8 cellular contexts compared by ENCODE assay signal in the genomic region with DNA sequence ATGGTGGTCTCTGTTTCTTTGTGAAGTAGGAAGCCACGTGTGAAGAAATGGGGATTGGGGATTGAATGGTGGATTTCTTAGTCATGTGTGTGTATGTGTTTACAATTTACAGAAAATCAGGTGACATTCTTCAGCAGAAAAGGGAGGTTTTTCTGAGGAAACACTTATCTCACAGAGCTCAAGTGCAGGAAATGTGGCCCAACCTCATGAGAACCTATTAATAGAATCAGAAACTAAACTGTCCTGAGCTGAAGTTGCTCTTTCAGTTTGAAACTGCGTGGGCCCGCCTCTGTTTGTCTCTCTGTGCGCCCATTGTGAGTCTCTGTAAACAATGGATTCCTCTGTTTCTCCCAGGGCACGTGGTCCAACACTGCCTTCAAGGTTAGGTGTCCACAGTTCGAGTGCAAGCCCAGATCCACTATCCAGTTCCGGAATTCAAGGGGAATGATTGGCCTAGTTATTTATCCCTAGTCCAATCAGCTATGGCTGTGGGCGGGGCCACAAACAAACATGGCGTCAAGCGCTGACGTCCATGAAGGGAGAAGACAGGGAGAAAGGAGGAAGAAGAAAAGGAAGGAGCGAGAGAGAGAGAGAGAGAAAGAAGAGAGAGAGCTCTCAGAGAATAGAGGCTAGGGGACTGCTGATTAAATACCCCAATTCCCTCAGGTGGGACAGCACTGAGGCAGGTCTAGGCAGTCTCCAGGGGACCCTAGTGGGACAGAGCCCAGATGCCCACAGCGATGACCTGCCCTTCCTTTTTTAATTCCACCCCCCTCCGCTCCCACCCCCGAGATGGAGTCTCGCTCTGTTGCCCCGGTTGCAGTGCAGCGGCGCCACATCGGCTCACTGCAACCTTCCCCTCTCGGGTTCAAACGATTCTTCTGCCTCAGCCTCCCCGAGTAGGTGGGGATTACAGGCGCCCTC. TPM values are rescaled to one million over a fixed set of nuclear protein-coding genes. Genes with fewer than 3 reads are reported as not detected.
DNase-seq lines count a peak whose midpoint lies in the region; ATAC-seq and TF ChIP-seq lines count a peak whose summit lies in the region.

No MANE protein-coding gene starts in this region.

- H3K27ac ChIP-seq in uterus, result no peak overlapping the region

- no peaks in the 10 kb centered on the region for H3K27me3 ChIP-seq in HAP-1 (ENCODE audit: low read depth)
- no peaks in the 10 kb centered on the region for H3K27me3 ChIP-seq in uterus

- H3K36me3 ChIP-seq in HAP-1 (replicated peaks) (no peaks in the 10 kb centered on the region), uterus (no peaks in the 10 kb centered on the region)

- intact Hi-C loops in Right ventricle myocardium superior (cut with DNase I), result no loop called here
- intact Hi-C loops in uterus (cut with DNase I; ENCODE audit: low total_unique reads), result no loop called here

- H3K4me1 ChIP-seq in HAP-1 (peaks cover 4% of the 10 kb centered on the region), uterus (no peaks in the 10 kb centered on the region)

- peak; percentile 79 for ATAC-seq in Right ventricle myocardium superior (ENCODE audit: poor library complexity)

- in situ Hi-C loops in HAP-1 (cut with MboI; ENCODE audit: low sequenced_read_pairs), result loop anchor here (25.0 kb wide), 1 partner anchor 533 kb away; the partner anchor contains the start of gene TCTN1

- H3K4me3 ChIP-seq in GM12875 (ENCODE audit: low read depth, low read length) (peak overlapping the region; percentile 38), HAP-1 (no peak overlapping the region), uterus (no peak overlapping the region)

- TF ChIP-seq CTCF in GM12875 (IDR thresholded peaks at IDR 0.05; ENCODE audit: borderline replicate concordance, insufficient read depth, low read depth, low read length), result no peak
- no peak for TF ChIP-seq CTCF in uterus (IDR thresholded peaks at IDR 0.05)

- no peak for TF ChIP-seq POLR2A in uterus (IDR thresholded peaks at IDR 0.05)

- no peaks in the 10 kb centered on the region for H3K9me3 ChIP-seq in HAP-1
- no peaks in the 10 kb centered on the region for H3K9me3 ChIP-seq in uterus

- DNase-seq in HAP-1 (ENCODE audit: low spot score in 2 of 2) (peak; percentile 4 to 46), NCI-H2029 (lab: John Stamatoyannopoulos, UW) (peak; percentile 91), activated T-cell treated with anti-CD3 and anti-CD28 coated beads for 4 hours (peak; percentile 53), Right ventricle myocardium superior (peak; percentile 75), uterus (no peak), NCI-H187 (lab: John Stamatoyannopoulos, UW) (no peak)
- DNase-seq in stimulated activated CD4-positive, alpha-beta T cell treated with anti-CD3 and anti-CD28 coated beads, Interleukin-12 subunit alpha, Interleukin-12 subunit beta, amount 100 ng/mL, for 48 hours (ENCODE audit: low read depth in 2 of 3, low spot score in 1 of 3), result peak; percentile 57 to 63 (median 63)

RNA-seq across cellular contexts. Expression of gene C12orf76, which starts 31.4 kb away (rescaled TPM):
- total RNA-seq in Right ventricle myocardium superior (6.7 TPM), uterus (10 to 100 TPM; 18.2 to 35.5 (median 28.4) TPM)

RNA-seq across cellular contexts. Expression of gene IFT81, which starts 44.4 kb away (rescaled TPM):
- 9.8 TPM for total RNA-seq in Right ventricle myocardium superior
- total RNA-seq in uterus, result 10 to 100 TPM in 3 of 4 donors, 1 to 10 TPM in 1; 6.9 to 40.6 (median 20.7) TPM

Comparison
In these comparisons a context has a peak if more than half of its experiments do, and no peak if none do; other contexts are left out.
1. DNase-seq: peak in HAP-1 (2 of 2), NCI-H2029 (single experiment), activated T-cell treated with anti-CD3 and anti-CD28 coated beads for 4 hours (single experiment), Right ventricle myocardium superior (single experiment) and stimulated activated CD4-positive, alpha-beta T cell treated with anti-CD3 and anti-CD28 coated beads, Interleukin-12 subunit alpha, Interleukin-12 subunit beta, amount 100 ng/mL, for 48 hours (3 of 3); none in uterus (0 of 2) and NCI-H187 (0 of 2).